10 cellular contexts compared by ENCODE assay signal in genomic region chr7:141700291-141700847, GRCh38. TPM values are rescaled to one million over a fixed set of nuclear protein-coding genes. Genes with fewer than 3 reads are reported as not detected.
DNase-seq lines count a peak whose midpoint lies in the region; ATAC-seq and TF ChIP-seq lines count a peak whose summit lies in the region.
"Had no signal": no experiment of that assay in that cellular context is flagged by ENCODE, and none has a peak within 500 bp of the region (broad histone marks: within the 10 kb centered on the region; RNA-seq: fewer than 3 reads in every experiment).

No MANE protein-coding gene starts in this region.

- no peaks in the 10 kb centered on the region for H3K9me3 Mint-ChIP-seq in WTC11

- no peaks in the 10 kb centered on the region; the same call in 1 of the 2 replicates for H3K79me2 ChIP-seq in GM23248 (ENCODE audit: insufficient read depth)

- no peaks in the 10 kb centered on the region for H3K9me3 ChIP-seq in GM23248 (ENCODE audit: low read depth)
- H3K9me3 ChIP-seq in iPS-15b (ENCODE audit: control insufficient read depth, insufficient read depth, low read length), result no peaks in the 10 kb centered on the region
- H3K9me3 ChIP-seq in spleen, result no peaks in the 10 kb centered on the region

- no peak overlapping the region for H3K27ac ChIP-seq in GM23248
- peak overlapping the region in 6 of 8 donors; percentile 86 to 96 (median 93) for H3K27ac ChIP-seq in spleen

- POLR2A ChIA-PET in WTC11 (lab: Charles Lee), result interaction anchor here (0.5 to 1.8 kb wide), 2 partner anchors 38 to 776 kb away, joined by 3 to 6 read pairs; partner anchors contain the start of gene SSBP1

- peaks cover 18% of the 10 kb centered on the region for H3K27me3 Mint-ChIP-seq in WTC11 (ENCODE audit: low read depth)

- H3K4me2 ChIP-seq in GM23248 (ENCODE audit: unreplicated experiment), result peak overlapping the region; percentile 55

- TF ChIP-seq CTCF in WTC11 (IDR thresholded peaks at IDR 0.05) (no peak), spleen (IDR thresholded peaks at IDR 0.05 in 8 of 11, conservative IDR thresholded peaks at IDR 0.05 in 3 of 11) (no peak)

- H3K36me3 Mint-ChIP-seq in WTC11, result no peaks in the 10 kb centered on the region

- no peak overlapping the region for H3K9ac ChIP-seq in GM23248
- H3K9ac ChIP-seq in iPS-15b (ENCODE audit: low read depth, low read length), result no peak overlapping the region

- no peak for ATAC-seq in WTC11

- H3K4me1 Mint-ChIP-seq in WTC11, result peaks cover 50% of the 10 kb centered on the region

- H3K36me3 ChIP-seq in GM23248 (ENCODE audit: low read depth), result no peaks in the 10 kb centered on the region
- no peaks in the 10 kb centered on the region for H3K36me3 ChIP-seq in iPS-15b (ENCODE audit: control insufficient read depth, insufficient read depth, low read length)
- no peaks in the 10 kb centered on the region for H3K36me3 ChIP-seq in spleen

- peak overlapping the region; percentile 73 for H2AFZ ChIP-seq in GM23248

- H3K4me3 ChIP-seq in GM23248 (peak overlapping the region; percentile 76; the same call in 1 of the 2 replicates), iPS-15b (ENCODE audit: low read depth, low read length) (peak overlapping the region; percentile 75), spleen (peak overlapping the region; percentile 62 to 94 (median 84))

- no peaks in the 10 kb centered on the region; the same call in 1 of the 2 replicates for H3F3A ChIP-seq in GM23248 (ENCODE audit: insufficient read depth)

- H3K4me3 Mint-ChIP-seq in WTC11, result peak overlapping the region; percentile 79

- no peaks in the 10 kb centered on the region for H3K9me2 ChIP-seq in GM23248 (ENCODE audit: insufficient read depth)

- CTCF ChIA-PET in WTC11 (lab: Charles Lee), result interaction anchor here (1.0 to 2.8 kb wide), 4 partner anchors 10 to 46 kb away, joined by 3 to 20 read pairs (median 4); partner anchors contain the start of gene SSBP1

- intact Hi-C loops in spleen (cut with DNase I; ENCODE audit: low total_unique reads), result no loop called here

- no peak for TF ChIP-seq POLR2A in spleen (IDR thresholded peaks at IDR 0.05)

- DNase-seq in GM23248 (peak; percentile 38), WTC11 (ENCODE audit: low spot score) (no peak), spleen (no peak), NCI-H82 treated with DMSO at 0.1 percent for 48 hours (lab: John Stamatoyannopoulos, UW; ENCODE audit: unreplicated experiment) (no peak), RPMI8226 (no peak), SKM-1 (lab: John Stamatoyannopoulos, UW; ENCODE audit: unreplicated experiment) (no peak)
- DNase-seq: SHP77 treated with DMSO at 0.1 percent for 48 hours had no signal

- in situ Hi-C loops in GM23248 (cut with MboI), result no loop called here

- H3K4me1 ChIP-seq in GM23248 (ENCODE audit: insufficient read depth) (no peaks in the 10 kb centered on the region), iPS-15b (ENCODE audit: control insufficient read depth, insufficient read depth, low read length) (peaks cover 2% of the 10 kb centered on the region), spleen (peaks cover 29 to 69% (median 63%) of the 10 kb centered on the region in 6 donors)

- H4K20me1 ChIP-seq in GM23248 (ENCODE audit: insufficient read depth), result no peaks in the 10 kb centered on the region

- H3K27ac Mint-ChIP-seq in WTC11, result no peak overlapping the region

- H3K27me3 ChIP-seq in GM23248 (replicated peaks; ENCODE audit: insufficient read depth), result no peaks in the 10 kb centered on the region
- H3K27me3 ChIP-seq in iPS-15b (ENCODE audit: control insufficient read depth, insufficient read depth, low read length), result peaks cover 22% of the 10 kb centered on the region
- H3K27me3 ChIP-seq in spleen (replicated peaks in 1 of 7), result no peaks in the 10 kb centered on the region

- WGBS in GM23248 (ENCODE audit: low coverage in 1 of 2, low lambda C conversion rate in 2 of 2, missing lambda C conversion rate in 2 of 2), 2 experiments, result 57 to 62% methylated on average over 4 to 5 of the region's 5 CpGs
- WGBS in spleen, 5 donors, result 67 to 83% (median 74%) methylated on average over 5 of the region's 5 CpGs

TF ChIP-seq in WTC11, 78 proteins besides CTCF, POLR2A, EP300 and RAD21:
- no peak for TF ChIP-seq CBFB (CRISPR knock-in tag; IDR thresholded peaks at IDR 0.05; ENCODE audit: low read depth)
- no peak for TF ChIP-seq NFATC4 (CRISPR knock-in tag; IDR thresholded peaks at IDR 0.05)
- no peak for TF ChIP-seq ZNF219 (CRISPR knock-in tag; IDR thresholded peaks at IDR 0.05; ENCODE audit: borderline replicate concordance)
- TF ChIP-seq USF2 (CRISPR knock-in tag; IDR thresholded peaks at IDR 0.05), result no peak
- no peak for TF ChIP-seq E2F5 (CRISPR knock-in tag; IDR thresholded peaks at IDR 0.05)
- no peak for TF ChIP-seq E2F4 (CRISPR knock-in tag; IDR thresholded peaks at IDR 0.05; ENCODE audit: borderline replicate concordance, low read depth)
- no peak for TF ChIP-seq ZNF263 (CRISPR knock-in tag; IDR thresholded peaks at IDR 0.05; ENCODE audit: low read depth)
- no peak for TF ChIP-seq ZNF512 (CRISPR knock-in tag; IDR thresholded peaks at IDR 0.05; ENCODE audit: borderline replicate concordance)
- TF ChIP-seq ETV6 (CRISPR knock-in tag; IDR thresholded peaks at IDR 0.05), result no peak
- TF ChIP-seq OVOL2 (CRISPR knock-in tag; IDR thresholded peaks at IDR 0.05; ENCODE audit: borderline replicate concordance), result no peak
- TF ChIP-seq FOXP1 (CRISPR knock-in tag; IDR thresholded peaks at IDR 0.05; ENCODE audit: borderline replicate concordance), result no peak
- no peak for TF ChIP-seq PRRX2 (CRISPR knock-in tag; IDR thresholded peaks at IDR 0.05)
- no peak for TF ChIP-seq ZNF232 (CRISPR knock-in tag; IDR thresholded peaks at IDR 0.05)

RNA-seq across cellular contexts. Expression of gene DENND11, which starts 1.6 kb away (rescaled TPM):
- total RNA-seq in GM23248 (2014; rRNA removed; shearing (Covaris generic)), result 3.0 and 7.8 TPM in 2 replicates
- polyA plus RNA-seq in GM23248 (2016; fragmentation: Nextera tagmentation; extraction: Ambion mirVana), result 0.43 and 0.49 TPM in 2 replicates
- 20.6 to 22.1 TPM (median 20.8 TPM) in 3 replicates for total RNA-seq in WTC11 (2021)
- 10 to 100 TPM; 37.9 to 68.4 (median 59.3) TPM for total RNA-seq in spleen
- polyA plus RNA-seq in spleen, result 10 to 100 TPM in 1 of 3 donors, 1 to 10 TPM in 2; 7.6 to 14.4 (median 7.9) TPM

RNA-seq across cellular contexts. Expression of gene WEE2, which starts 7.8 kb away (rescaled TPM):
- total RNA-seq in GM23248 (2014; rRNA removed; shearing (Covaris generic)), result not detected in 2 replicates
- polyA plus RNA-seq in GM23248 (2016; fragmentation: Nextera tagmentation; extraction: Ambion mirVana) (not detected in 2 replicates), spleen (under 1 TPM in 1 of 3 donors, not detected in 2; 0.04 TPM)
- total RNA-seq in WTC11 (2021) (0.04 to 0.07 TPM in 2 of 3 replicates, not detected in the other), spleen (not detected)
- total RNA-seq: glomerular endothelial cell, subcutaneous adipose tissue had no signal

RNA-seq across cellular contexts. Expression of gene SSBP1, which starts 37.8 kb away (rescaled TPM):
- total RNA-seq in GM23248 (2014; rRNA removed; shearing (Covaris generic)), result 76.8 and 113 TPM in 2 replicates
- polyA plus RNA-seq in GM23248 (2016; fragmentation: Nextera tagmentation; extraction: Ambion mirVana) (267 and 278 TPM in 2 replicates), spleen (100 to 1,000 TPM; 145 to 185 (median 166) TPM)
- total RNA-seq in WTC11 (2021) (221 to 245 TPM (median 222 TPM) in 3 replicates), spleen (100 to 1,000 TPM in 2 of 7 donors, 10 to 100 TPM in 5; 69.3 to 122 (median 83.2) TPM)
